21 cellular contexts compared by ENCODE assay signal in genomic region chrX:154991476-154991875, GRCh38. TPM values are rescaled to one million over a fixed set of nuclear protein-coding genes. Genes with fewer than 3 reads are reported as not detected.
DNase-seq lines count a peak whose midpoint lies in the region; ATAC-seq and FAIRE-seq lines count a peak whose summit lies in the region.
"Had no signal": no experiment of that assay in that cellular context is flagged by ENCODE, and none has a peak within 500 bp of the region (broad histone marks: within the 10 kb centered on the region; RNA-seq: fewer than 3 reads in every experiment).

No MANE protein-coding gene starts in this region.

- H3K4me1 Mint-ChIP-seq in activated T-cell treated with anti-CD3 and anti-CD28 coated beads, Interleukin-2, amount 50 U/mL, for 72 hours (ENCODE audit: low read depth) = peaks cover 19% of the 10 kb centered on the region
- no peaks in the 10 kb centered on the region for H3K4me1 Mint-ChIP-seq in natural killer cell treated with Interleukin-12 subunit alpha and Interleukin-12 subunit beta and Interleukin-15 and Interleukin-18, amount 100 ng/mL, for 72 hours (ENCODE audit: low read depth in 2 of 2)
- H3K4me1 Mint-ChIP-seq: B cell, CD14-positive monocyte, GM23338 had no signal

- H3K27ac Mint-ChIP-seq in activated T-cell treated with anti-CD3 and anti-CD28 coated beads, Interleukin-2, amount 50 U/mL, for 72 hours = no peak overlapping the region
- H3K27ac Mint-ChIP-seq in natural killer cell treated with Interleukin-12 subunit alpha and Interleukin-12 subunit beta and Interleukin-15 and Interleukin-18, amount 100 ng/mL, for 72 hours = no peak overlapping the region
- H3K27ac Mint-ChIP-seq: B cell, CD14-positive monocyte, GM23338 had no signal

- intact Hi-C loops in sciatic nerve (cut with DNase I) = no loop called here

- H3K36me3 Mint-ChIP-seq in activated T-cell treated with anti-CD3 and anti-CD28 coated beads, Interleukin-2, amount 50 U/mL, for 72 hours (ENCODE audit: insufficient read depth in 2 of 2) = no peaks in the 10 kb centered on the region
- no peaks in the 10 kb centered on the region for H3K36me3 Mint-ChIP-seq in natural killer cell treated with Interleukin-12 subunit alpha and Interleukin-12 subunit beta and Interleukin-15 and Interleukin-18, amount 100 ng/mL, for 72 hours
- H3K36me3 Mint-ChIP-seq: CD14-positive monocyte had no signal

- DNase-seq in activated T-cell treated with anti-CD3 and anti-CD28 coated beads, Interleukin-2, amount 50 U/mL, for 72 hours = no peak
- DNase-seq in activated T-cell treated with anti-CD3 and anti-CD28 coated beads, Interleukin-2, amount 50 U/mL, for 48 hours = no peak
- DNase-seq in GM18507 (ENCODE audit: extremely low spot score, insufficient read length, low read depth) (no peak), sciatic nerve (ENCODE audit: low spot score) (no peak), GF-D8 (lab: John Stamatoyannopoulos, UW) (no peak)
- DNase-seq in natural killer cell treated with Interleukin-12 subunit alpha and Interleukin-12 subunit beta and Interleukin-15 and Interleukin-18, amount 100 ng/mL, for 72 hours (ENCODE audit: low spot score) = no peak
- DNase-seq: DMS53, GDM1, KBM-7, MM.1S, NCI-H1048, NCI-H1417 treated with DMSO at 0.1 percent for 48 hours, NCI-H187, NCI-H446, NCI-H526, Peyer's patch had no signal

- H3K9me3 Mint-ChIP-seq in activated T-cell treated with anti-CD3 and anti-CD28 coated beads, Interleukin-2, amount 50 U/mL, for 72 hours = no peaks in the 10 kb centered on the region
- H3K9me3 Mint-ChIP-seq in natural killer cell treated with Interleukin-12 subunit alpha and Interleukin-12 subunit beta and Interleukin-15 and Interleukin-18, amount 100 ng/mL, for 72 hours = no peaks in the 10 kb centered on the region
- H3K9me3 Mint-ChIP-seq: CD14-positive monocyte, GM23338 had no signal

- ATAC-seq in activated T-cell treated with anti-CD3 and anti-CD28 coated beads, Interleukin-2, amount 50 U/mL, for 72 hours (replicated peaks in 1 of 2) = no peak
- ATAC-seq in sciatic nerve = no peak
- ATAC-seq in natural killer cell treated with Interleukin-12 subunit alpha and Interleukin-12 subunit beta and Interleukin-15 and Interleukin-18, amount 100 ng/mL, for 72 hours = no peak
- ATAC-seq: GM23338 had no signal

- FAIRE-seq in GM18507 (lab: Jason Lieb, UNC) (peak; percentile 88), colon (lab: Jason Lieb, UNC) (peak; percentile 91)
- FAIRE-seq: A204.1 had no signal

- H3K27me3 Mint-ChIP-seq in activated T-cell treated with anti-CD3 and anti-CD28 coated beads, Interleukin-2, amount 50 U/mL, for 72 hours (ENCODE audit: low read depth) = peaks cover 19% of the 10 kb centered on the region
- H3K27me3 Mint-ChIP-seq in natural killer cell treated with Interleukin-12 subunit alpha and Interleukin-12 subunit beta and Interleukin-15 and Interleukin-18, amount 100 ng/mL, for 72 hours = peaks cover 8 to 14% of the 10 kb centered on the region in 2 donors
- H3K27me3 Mint-ChIP-seq: B cell had no signal

- peak overlapping the region; percentile 23 to 53 for H3K4me3 Mint-ChIP-seq in activated T-cell treated with anti-CD3 and anti-CD28 coated beads, Interleukin-2, amount 50 U/mL, for 72 hours
- no peak overlapping the region for H3K4me3 Mint-ChIP-seq in natural killer cell treated with Interleukin-12 subunit alpha and Interleukin-12 subunit beta and Interleukin-15 and Interleukin-18, amount 100 ng/mL, for 72 hours
- H3K4me3 Mint-ChIP-seq: B cell, CD14-positive monocyte, GM23338 had no signal

RNA-seq across cellular contexts. Expression of gene F8, which starts 31.0 kb away (rescaled TPM):
- total RNA-seq in activated T-cell treated with anti-CD3 and anti-CD28 coated beads, Interleukin-2, amount 50 U/mL, for 72 hours = 10 to 100 TPM; 15.0 to 19.5 TPM
- 63.0 TPM for total RNA-seq in sciatic nerve
- total RNA-seq in natural killer cell treated with Interleukin-12 subunit alpha and Interleukin-12 subunit beta and Interleukin-15 and Interleukin-18, amount 100 ng/mL, for 72 hours = 1 to 10 TPM; 2.7 to 2.9 TPM

RNA-seq across cellular contexts. Expression of gene FUNDC2, which starts 35.2 kb away (rescaled TPM):
- 10 to 100 TPM; 34.6 to 42.8 TPM for total RNA-seq in activated T-cell treated with anti-CD3 and anti-CD28 coated beads, Interleukin-2, amount 50 U/mL, for 72 hours
- 94.6 TPM for total RNA-seq in sciatic nerve
- 10 to 100 TPM; 47.2 to 62.5 TPM for total RNA-seq in natural killer cell treated with Interleukin-12 subunit alpha and Interleukin-12 subunit beta and Interleukin-15 and Interleukin-18, amount 100 ng/mL, for 72 hours

Comparison
In these comparisons a context has a peak if more than half of its experiments do, and no peak if none do; other contexts are left out.
1. RNA of gene F8, which starts 31.0 kb away (total RNA-seq): 63.0 TPM in sciatic nerve (single experiment) and 15.0 to 19.5 TPM in activated T-cell treated with anti-CD3 and anti-CD28 coated beads, Interleukin-2, amount 50 U/mL, for 72 hours; 2.7 to 2.9 TPM in natural killer cell treated with Interleukin-12 subunit alpha and Interleukin-12 subunit beta and Interleukin-15 and Interleukin-18, amount 100 ng/mL, for 72 hours; every median in the first group is over 4 times any median in the second.